16 cellular contexts compared by ENCODE assay signal in the genomic region with DNA sequence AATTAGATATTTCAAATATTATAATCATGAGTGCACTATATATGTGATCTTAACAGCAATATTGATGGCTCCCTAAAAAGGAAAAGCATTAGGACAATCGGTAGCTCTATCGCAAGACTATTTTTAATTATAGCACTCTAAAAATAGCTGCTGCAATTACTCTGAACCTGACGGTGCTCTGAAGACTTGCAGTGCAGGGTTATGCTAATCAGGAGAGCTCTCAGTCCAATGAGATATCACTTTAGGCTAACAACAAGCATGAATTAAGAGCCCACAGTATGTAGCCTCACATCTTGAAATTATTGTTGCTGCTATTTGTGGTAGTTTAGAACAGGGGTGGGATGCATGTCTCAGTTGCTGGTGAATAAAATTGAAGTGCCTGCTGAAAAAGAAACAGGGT.
"Had no signal": no experiment of that assay in that cellular context is flagged by ENCODE, and none has a peak within 500 bp of the region (broad histone marks: within the 10 kb centered on the region; RNA-seq: fewer than 3 reads in every experiment).

No MANE protein-coding gene starts in this region.

- H3K36me3 ChIP-seq: neural progenitor cell, sigmoid colon, thyroid gland had no signal

- H3K4me3 ChIP-seq: neural progenitor cell, sigmoid colon, thyroid gland had no signal

- H3K4me1 Mint-ChIP-seq: naive thymus-derived CD4-positive, alpha-beta T cell; neural progenitor cell had no signal

- H3K27me3 ChIP-seq: neural progenitor cell, sigmoid colon, thyroid gland had no signal

- DNase-seq: activated CD4-positive, alpha-beta memory T cell treated with anti-CD3 and anti-CD28 coated beads for 36 hours; activated CD4-positive, alpha-beta T cell treated with anti-CD3 and anti-CD28 coated beads for 48 hours; activated naive CD4-positive, alpha-beta T cell treated with anti-CD3 and anti-CD28 coated beads for 36 hours; activated T-cell treated with anti-CD3 and anti-CD28 coated beads, Interleukin-2, amount 50 U/mL, for 48 hours; caudate nucleus; effector CD4-positive, alpha-beta T cell; foreskin melanocyte; glutamatergic neuron; naive thymus-derived CD4-positive, alpha-beta T cell; posterior cingulate gyrus; sigmoid colon; substantia nigra; thyroid gland had no signal

- H3K4me3 Mint-ChIP-seq: activated CD4-positive, alpha-beta memory T cell treated with anti-CD3 and anti-CD28 coated beads for 36 hours; activated naive CD4-positive, alpha-beta T cell treated with anti-CD3 and anti-CD28 coated beads for 36 hours; dendritic cell treated with granulocyte-macrophage colony-stimulating factor and Interleukin-4, amounts not matched to agents 40 ng/mL and 50 ng/mL, for 4 days; naive thymus-derived CD4-positive, alpha-beta T cell; neural progenitor cell; stimulated activated naive CD8-positive, alpha-beta T cell treated with anti-CD3 and anti-CD28 coated beads, Interleukin-15, Interleukin-2, amounts not matched to agents 100 ng/mL and 50 ng/mL, for 24 hours had no signal

- H3K36me3 Mint-ChIP-seq: activated CD4-positive, alpha-beta memory T cell treated with anti-CD3 and anti-CD28 coated beads for 36 hours; naive thymus-derived CD4-positive, alpha-beta T cell; neural progenitor cell had no signal

- H3K27ac ChIP-seq: neural progenitor cell, thyroid gland had no signal

- ATAC-seq: naive thymus-derived CD4-positive, alpha-beta T cell had no signal

- H3K27ac Mint-ChIP-seq: activated CD4-positive, alpha-beta memory T cell treated with anti-CD3 and anti-CD28 coated beads for 36 hours; activated naive CD4-positive, alpha-beta T cell treated with anti-CD3 and anti-CD28 coated beads for 36 hours; dendritic cell treated with granulocyte-macrophage colony-stimulating factor and Interleukin-4, amounts not matched to agents 40 ng/mL and 50 ng/mL, for 4 days; naive thymus-derived CD4-positive, alpha-beta T cell; neural progenitor cell; stimulated activated naive CD8-positive, alpha-beta T cell treated with anti-CD3 and anti-CD28 coated beads, Interleukin-15, Interleukin-2, amounts not matched to agents 100 ng/mL and 50 ng/mL, for 24 hours had no signal

- H3K9me3 ChIP-seq: sigmoid colon, thyroid gland had no signal

- H3K9me3 Mint-ChIP-seq: activated CD4-positive, alpha-beta memory T cell treated with anti-CD3 and anti-CD28 coated beads for 36 hours; activated naive CD4-positive, alpha-beta T cell treated with anti-CD3 and anti-CD28 coated beads for 36 hours; stimulated activated naive CD8-positive, alpha-beta T cell treated with anti-CD3 and anti-CD28 coated beads, Interleukin-15, Interleukin-2, amounts not matched to agents 100 ng/mL and 50 ng/mL, for 24 hours had no signal

- H3K4me1 ChIP-seq: neural progenitor cell had no signal
